Comparison of ENCODE assay signal across 17 cellular contexts in the genomic region with DNA sequence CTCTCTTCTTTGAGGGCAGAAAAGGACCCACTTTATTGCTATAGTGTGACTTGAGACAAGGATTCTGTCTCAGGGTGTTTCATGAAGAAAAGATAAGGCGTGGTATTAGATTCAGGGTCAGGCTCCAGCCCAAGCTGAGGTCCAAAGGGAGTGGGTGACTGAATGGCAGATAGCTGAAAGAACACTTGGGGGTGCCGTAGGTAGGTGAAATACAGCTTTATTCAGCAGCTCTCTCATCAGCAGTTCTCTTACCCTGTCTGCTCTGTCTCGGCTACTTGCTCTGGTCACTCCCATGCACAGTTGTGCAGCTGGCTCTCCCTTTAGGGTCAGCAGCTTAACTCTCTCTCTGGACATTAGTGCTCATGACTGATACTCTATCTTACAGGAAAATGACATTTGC.
"Had no signal": no experiment of that assay in that cellular context is flagged by ENCODE, and none has a peak within 500 bp of the region (broad histone marks: within the 10 kb centered on the region; RNA-seq: fewer than 3 reads in every experiment).

No MANE protein-coding gene starts in this region.

- H3K4me1 Mint-ChIP-seq: activated naive CD8-positive, alpha-beta T cell treated with anti-CD3 and anti-CD28 coated beads, Interleukin-2, amount 50 U/mL, for 24 hours; stimulated activated naive CD8-positive, alpha-beta T cell treated with anti-CD3 and anti-CD28 coated beads, Interleukin-15, amount 100 ng/mL, for 72 hours had no signal

- H3K27me3 ChIP-seq: gastroesophageal sphincter, pancreas had no signal

- H3K27ac ChIP-seq: gastroesophageal sphincter, lower lobe of right lung, pancreas had no signal

- H3K27me3 Mint-ChIP-seq: activated CD8-positive, alpha-beta T cell treated with anti-CD3 and anti-CD28 coated beads for 36 hours; activated naive CD8-positive, alpha-beta T cell treated with anti-CD3 and anti-CD28 coated beads, Interleukin-2, amount 50 U/mL, for 24 hours; stimulated activated naive CD8-positive, alpha-beta T cell treated with anti-CD3 and anti-CD28 coated beads, Interleukin-15, amount 100 ng/mL, for 72 hours; T-cell; type B pancreatic cell had no signal

- H3K36me3 ChIP-seq: gastroesophageal sphincter, lower lobe of right lung, pancreas had no signal

- H3K4me3 ChIP-seq: gastroesophageal sphincter, lower lobe of right lung, pancreas had no signal

- H3K4me1 ChIP-seq: gastroesophageal sphincter, lower lobe of right lung, pancreas had no signal

- H3K36me3 Mint-ChIP-seq: mesothelial cell of epicardium, T-cell, type B pancreatic cell had no signal

- ATAC-seq: activated CD8-positive, alpha-beta T cell treated with anti-CD3 and anti-CD28 coated beads for 36 hours; activated naive CD8-positive, alpha-beta T cell treated with anti-CD3 and anti-CD28 coated beads, Interleukin-2, amount 50 U/mL, for 24 hours; gastroesophageal sphincter; left colon; lower lobe of right lung; pancreas; stimulated activated naive CD8-positive, alpha-beta T cell treated with anti-CD3 and anti-CD28 coated beads, Interleukin-15, amount 100 ng/mL, for 72 hours; T-cell had no signal

- DNase-seq: activated CD4-positive, alpha-beta T cell treated with anti-CD3 and anti-CD28 coated beads for 4 hours; activated CD8-positive, alpha-beta T cell treated with anti-CD3 and anti-CD28 coated beads for 36 hours; activated effector memory CD4-positive, alpha-beta T cell treated with anti-CD3 and anti-CD28 coated beads, Interleukin-2, amount 50 U/mL, for 16 hours; activated naive CD8-positive, alpha-beta T cell treated with anti-CD3 and anti-CD28 coated beads, Interleukin-2, amount 50 U/mL, for 24 hours; activated T-cell treated with anti-CD3 and anti-CD28 coated beads, Interleukin-2, amount 50 U/mL, for 48 hours; aorta; left colon; lower lobe of right lung; pancreas; stimulated activated CD4-positive, alpha-beta T cell treated with anti-CD3 and anti-CD28 coated beads, Interleukin-1b, Interleukin-23, amount 100 ng/mL, for 48 hours; stimulated activated naive CD8-positive, alpha-beta T cell treated with anti-CD3 and anti-CD28 coated beads, Interleukin-15, amount 100 ng/mL, for 72 hours; T-cell; T1000 had no signal

- H3K27ac Mint-ChIP-seq: activated naive CD8-positive, alpha-beta T cell treated with anti-CD3 and anti-CD28 coated beads, Interleukin-2, amount 50 U/mL, for 24 hours; mesothelial cell of epicardium; type B pancreatic cell had no signal

- H3K4me3 Mint-ChIP-seq: activated CD8-positive, alpha-beta T cell treated with anti-CD3 and anti-CD28 coated beads for 36 hours; activated naive CD8-positive, alpha-beta T cell treated with anti-CD3 and anti-CD28 coated beads, Interleukin-2, amount 50 U/mL, for 24 hours; mesothelial cell of epicardium; stimulated activated naive CD8-positive, alpha-beta T cell treated with anti-CD3 and anti-CD28 coated beads, Interleukin-15, amount 100 ng/mL, for 72 hours; type B pancreatic cell had no signal

- H3K9me3 ChIP-seq: pancreas had no signal

- FAIRE-seq: islet of Langerhans, pancreas had no signal

- H3K9me3 Mint-ChIP-seq: activated CD8-positive, alpha-beta T cell treated with anti-CD3 and anti-CD28 coated beads for 36 hours; activated naive CD8-positive, alpha-beta T cell treated with anti-CD3 and anti-CD28 coated beads, Interleukin-2, amount 50 U/mL, for 24 hours; T-cell; type B pancreatic cell had no signal
